8 cellular contexts compared by ENCODE assay signal in genomic region chr12:56601503-56601902, GRCh38. TPM values are rescaled to one million over a fixed set of nuclear protein-coding genes. Genes with fewer than 3 reads are reported as not detected.
A peak's percentile ranks its signal among the peaks of the same experiment; 100 is the strongest.
DNase-seq lines count a peak whose midpoint lies in the region; ATAC-seq, FAIRE-seq and TF ChIP-seq lines count a peak whose summit lies in the region.

No MANE protein-coding gene starts in this region.

- H3K27ac ChIP-seq in PC-9 = no peak overlapping the region

- CTCF ChIA-PET in PC-9 (lab: Charles Lee) = interaction anchor here (0.6 to 1.8 kb wide), 2 partner anchors 35 to 87 kb away, joined by 3 to 6 read pairs; partner anchors contain the start of gene PTGES3

- H3K4me3 ChIP-seq in PC-9 (no peak overlapping the region), cardiac fibroblast (replicated peaks in 1 of 2; ENCODE audit: low read depth in 2 of 2, low read length in 2 of 2) (no peak overlapping the region)

- no peak overlapping the region for H3K4me3 Mint-ChIP-seq in nephron progenitor cell

- H3K36me3 ChIP-seq in PC-9 (ENCODE audit: low read depth) = peaks cover 18% of the 10 kb centered on the region; the same call in 1 of the 2 replicates

- H2AFZ ChIP-seq in PC-9 = no peak overlapping the region

- H3K4me1 Mint-ChIP-seq in nephron progenitor cell = peaks cover 11% of the 10 kb centered on the region

- no peak for FAIRE-seq in urothelium cell line (lab: Jason Lieb, UNC)

- DNase-seq in PC-9 = no peak
- peak in 1 of 2 donors; percentile 26 for DNase-seq in cardiac fibroblast (ENCODE audit: low read depth in 2 of 2)
- peak; percentile 21 for DNase-seq in nephron progenitor cell
- DNase-seq in NCI-H1092 treated with DMSO at 0.1 percent for 48 hours (lab: John Stamatoyannopoulos, UW) = no peak
- DNase-seq in mesenteric fat pad (ENCODE audit: low spot score) = no peak
- no peak for DNase-seq in urothelium cell line (ENCODE audit: low spot score)

- H3K27me3 ChIP-seq in PC-9 (ENCODE audit: insufficient read depth, low read depth) = no peaks in the 10 kb centered on the region

- intact Hi-C loops in PC-9 (cut with micrococcal nuclease; ENCODE audit: unreplicated experiment) = no loop called here

- POLR2A ChIA-PET in PC-9 (lab: Charles Lee; ENCODE audit: unreplicated experiment) = no interaction called here

- ATAC-seq in HG03571 (IDR thresholded peaks at IDR 0.05; ENCODE audit: unreplicated experiment) = no peak

- H3K79me2 ChIP-seq in PC-9 (ENCODE audit: low read depth) = no peaks in the 10 kb centered on the region

- H3K9me3 ChIP-seq in PC-9 (ENCODE audit: insufficient read depth, low read depth) = no peaks in the 10 kb centered on the region

- TF ChIP-seq CTCF in GM12872 (IDR thresholded peaks at IDR 0.05; ENCODE audit: insufficient read depth, low read depth, low read length) (peak; percentile 50; the same call in 2 of the 3 replicates), PC-9 (conservative IDR thresholded peaks at IDR 0.05) (0 out of 2 replicates have a peak, but pooled peaks have one; percentile 26), cardiac fibroblast (IDR thresholded peaks at IDR 0.05; ENCODE audit: low read depth, low read length) (peak; percentile 30), nephron progenitor cell (IDR thresholded peaks at IDR 0.05) (no peak)

- no TSS peak for BruUV-seq in PC-9 (replicated peaks; lab: Mats Ljungman, UMichigan)

- peak overlapping the region; percentile 86 for H3K27ac Mint-ChIP-seq in nephron progenitor cell

- H3F3A ChIP-seq in PC-9 (ENCODE audit: insufficient read depth, low read depth) = peaks cover 16% of the 10 kb centered on the region; the same call in 1 of the 2 replicates

- H3K9me2 ChIP-seq in PC-9 (ENCODE audit: insufficient read depth) = no peaks in the 10 kb centered on the region

- H3K4me2 ChIP-seq in PC-9 = no peak overlapping the region

- H3K4me1 ChIP-seq in PC-9 (replicated peaks; ENCODE audit: insufficient read depth) = no peaks in the 10 kb centered on the region

- no peaks in the 10 kb centered on the region for H3K9me3 Mint-ChIP-seq in nephron progenitor cell

- no peaks in the 10 kb centered on the region for H4K20me1 ChIP-seq in PC-9 (ENCODE audit: insufficient read depth)

- peaks cover 84% of the 10 kb centered on the region for H3K36me3 Mint-ChIP-seq in nephron progenitor cell (ENCODE audit: low read depth)

- H3K27me3 Mint-ChIP-seq in nephron progenitor cell (ENCODE audit: low read depth, poor library complexity) = peaks cover 2% of the 10 kb centered on the region

RNA-seq across cellular contexts. Expression of gene BAZ2A, which starts 28.6 kb away (rescaled TPM):
- total RNA-seq in PC-9 (2021) (99.5 and 115 TPM in 2 replicates), mesenteric fat pad (81.2 TPM)

RNA-seq across cellular contexts. Expression of gene ATP5F1B, which starts 44.3 kb away (rescaled TPM):
- total RNA-seq in PC-9 (2021) (506 and 587 TPM in 2 replicates), mesenteric fat pad (570 TPM)
